In the genomic region with DNA sequence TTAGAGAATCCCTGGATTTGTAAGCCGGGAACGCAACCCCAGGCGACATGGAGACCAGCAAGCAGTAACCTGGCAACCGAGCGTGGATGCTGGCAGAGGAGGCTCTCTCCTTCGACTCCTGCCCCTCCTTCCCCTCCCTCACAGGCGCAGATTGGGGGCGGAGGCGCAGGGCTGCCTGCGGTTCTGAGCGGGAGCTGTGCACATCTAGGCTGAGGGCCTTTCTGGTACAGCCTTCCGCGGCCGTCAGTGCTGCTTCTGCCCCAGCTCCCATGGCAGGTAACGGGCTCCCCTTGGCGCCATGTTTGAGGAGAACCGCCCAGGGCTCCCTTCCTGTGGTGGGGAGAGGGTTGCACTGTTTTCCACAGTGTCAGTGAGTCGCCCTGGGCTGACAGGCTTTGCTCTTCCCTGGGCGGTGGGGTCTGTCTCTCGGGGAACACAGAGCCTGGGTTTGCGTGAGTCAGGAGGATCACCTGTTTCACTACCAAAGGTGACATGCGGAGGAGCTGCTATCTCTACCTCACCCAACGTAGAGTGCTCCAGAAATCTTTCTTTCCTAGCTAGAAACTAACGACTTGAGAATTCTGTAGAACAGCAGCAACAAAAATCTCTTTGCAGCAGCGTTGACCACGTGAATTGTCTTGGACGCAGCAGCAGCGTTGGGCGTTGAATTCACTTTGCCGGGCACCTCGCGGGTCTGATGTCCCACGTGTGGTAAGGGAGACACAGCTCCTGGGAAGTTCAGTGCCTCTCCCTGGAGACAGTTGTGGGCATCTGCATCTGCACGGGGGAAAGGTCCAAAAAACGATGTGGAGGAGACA, we compare ENCODE assay signal across 11 cellular contexts.
DNase-seq lines count a peak whose midpoint lies in the region; ATAC-seq and TF ChIP-seq lines count a peak whose summit lies in the region.
"Had no signal": no experiment of that assay in that cellular context is flagged by ENCODE, and none has a peak within 500 bp of the region (broad histone marks: within the 10 kb centered on the region; RNA-seq: fewer than 3 reads in every experiment).

No MANE protein-coding gene starts in this region.

- H3K23ac ChIP-seq in mesendoderm (ENCODE audit: low read length) = no peak overlapping the region

- no peak overlapping the region for H2BK120ac ChIP-seq in mesendoderm (ENCODE audit: low read depth, low read length)

- H3K4me3 ChIP-seq in mesendoderm (ENCODE audit: low read length) (no peak overlapping the region), left lung (no peak overlapping the region)

- H3K18ac ChIP-seq in mesendoderm (ENCODE audit: low read length) = no peak overlapping the region

- no peak overlapping the region for H2BK5ac ChIP-seq in mesendoderm (ENCODE audit: low read length)

- DNase-seq in stimulated activated CD4-positive, alpha-beta T cell treated with anti-CD3 and anti-CD28 coated beads, Interleukin-15, amount 100 ng/mL, for 24 hours = peak; percentile 4
- no peak for DNase-seq in stimulated activated CD4-positive, alpha-beta T cell treated with anti-CD3 and anti-CD28 coated beads, Interleukin-4, amount 100 ng/mL, for 1 hour
- DNase-seq in anterior cingulate cortex (lab: John Stamatoyannopoulos, UW) (peak in 49 of 58 donors; percentile 9 to 78 (median 43)), mesendoderm (peak; percentile 52), NCI-H526 treated with DMSO at 0.1 percent for 48 hours (lab: John Stamatoyannopoulos, UW) (no peak), left lung (no peak)
- DNase-seq: activated CD4-positive, CD25-positive, alpha-beta regulatory T cell; NCI-H2029 treated with DMSO at 0.1 percent for 48 hours had no signal

- peak overlapping the region; percentile 10 for H3K4me2 ChIP-seq in mesendoderm (ENCODE audit: low read length)

- no peak for TF ChIP-seq CTCF in left lung (IDR thresholded peaks at IDR 0.05)

- no peaks in the 10 kb centered on the region for H3K79me1 ChIP-seq in mesendoderm (ENCODE audit: low read length)

- peak overlapping the region; percentile 44 for H3K56ac ChIP-seq in mesendoderm (ENCODE audit: low read length)

- H4K5ac ChIP-seq in mesendoderm (ENCODE audit: low read length) = no peak overlapping the region

- H3K9ac ChIP-seq in mesendoderm (ENCODE audit: low read length) = no peak overlapping the region

- no peak overlapping the region for H4K8ac ChIP-seq in mesendoderm (ENCODE audit: low read depth, low read length)

- intact Hi-C loops in left lung (cut with DNase I) = no loop called here

- H3K27me3 ChIP-seq in mesendoderm (ENCODE audit: insufficient read depth, low read length, poor library complexity) (no peaks in the 10 kb centered on the region), left lung (peaks cover 0 to 35% of the 10 kb centered on the region in 2 donors)

- H3K27ac ChIP-seq in mesendoderm (ENCODE audit: low read depth, low read length) (no peak overlapping the region), left lung (no peak overlapping the region)

- H2BK15ac ChIP-seq in mesendoderm (replicated peaks; ENCODE audit: low read depth) = no peak overlapping the region

- H3K4ac ChIP-seq in mesendoderm (ENCODE audit: low read depth, low read length) = no peak overlapping the region

- H3K4me1 ChIP-seq in mesendoderm (ENCODE audit: control insufficient read depth, low read depth, low read length) (peaks cover 3% of the 10 kb centered on the region), left lung (no peaks in the 10 kb centered on the region)

- no peaks in the 10 kb centered on the region for H3K9me3 ChIP-seq in left lung

- no peaks in the 10 kb centered on the region for H3K79me2 ChIP-seq in mesendoderm (ENCODE audit: control insufficient read depth, insufficient read depth, low read length)

- H2AK5ac ChIP-seq in mesendoderm (ENCODE audit: low read length) = no peak overlapping the region

- WGBS in mesendoderm (ENCODE audit: extremely low coverage, insufficient coverage, low lambda C conversion rate) = no CpG with 5 or more reads among the region's 35 CpGs

- no peak for ATAC-seq in HG03520 (IDR thresholded peaks at IDR 0.05; ENCODE audit: unreplicated experiment)
- ATAC-seq in HG02870 (IDR thresholded peaks at IDR 0.05; ENCODE audit: unreplicated experiment) = no peak
- no peak for ATAC-seq in left lung
- ATAC-seq: Right ventricle myocardium inferior had no signal

- H3K36me3 ChIP-seq in mesendoderm (ENCODE audit: control insufficient read depth, insufficient read depth, low read length) (no peaks in the 10 kb centered on the region), left lung (no peaks in the 10 kb centered on the region)

Comparison
In these comparisons a context has a peak if more than half of its experiments do, and no peak if none do; other contexts are left out.
1. DNase-seq: peak in stimulated activated CD4-positive, alpha-beta T cell treated with anti-CD3 and anti-CD28 coated beads, Interleukin-15, amount 100 ng/mL, for 24 hours (single experiment), anterior cingulate cortex (49 of 58) and mesendoderm (single experiment); none in stimulated activated CD4-positive, alpha-beta T cell treated with anti-CD3 and anti-CD28 coated beads, Interleukin-4, amount 100 ng/mL, for 1 hour (single experiment), NCI-H526 treated with DMSO at 0.1 percent for 48 hours (single experiment) and left lung (0 of 2).